In genomic region chr2:240585681-240586197, GRCh38 we compare ENCODE assay signal across 1 cellular context.
TF ChIP-seq lines count a peak whose summit lies in the region.

No MANE protein-coding gene starts in this region.

TF ChIP-seq in HepG2, 621 proteins besides CTCF, POLR2A, EP300 and RAD21 (continued from another document):
- TF ChIP-seq ZBTB34 (CRISPR knock-in tag; IDR thresholded peaks at IDR 0.05) (peak; percentile 11; the same call in 1 of the 2 replicates), ZNF326 (CRISPR knock-in tag; IDR thresholded peaks at IDR 0.05; ENCODE audit: borderline replicate concordance) (no peak), NONO (IDR thresholded peaks at IDR 0.05) (no peak), NONO (CRISPR knock-in tag; conservative IDR thresholded peaks at IDR 0.05) (no peak), ZNF629 (CRISPR knock-in tag; conservative IDR thresholded peaks at IDR 0.05) (0 out of 2 replicates have a peak, but pooled peaks have one; percentile 0), ZNF430 (CRISPR knock-in tag; IDR thresholded peaks at IDR 0.05) (no peak), ISL2 (CRISPR knock-in tag; IDR thresholded peaks at IDR 0.05) (no peak), ZNF142 (CRISPR knock-in tag; IDR thresholded peaks at IDR 0.05) (no peak), BATF2 (CRISPR knock-in tag; IDR thresholded peaks at IDR 0.05) (no peak), ZNF251 (CRISPR knock-in tag; IDR thresholded peaks at IDR 0.05) (no peak), ZNF605 (CRISPR knock-in tag; IDR thresholded peaks at IDR 0.05) (no peak)
